In genomic region chr2:238700506-238701050, GRCh38 we compare ENCODE assay signal across 16 cellular contexts.
"Had no signal": no experiment of that assay in that cellular context is flagged by ENCODE, and none has a peak within 500 bp of the region (broad histone marks: within the 10 kb centered on the region; RNA-seq: fewer than 3 reads in every experiment).

No MANE protein-coding gene starts in this region.

- ATAC-seq: activated CD8-positive, alpha-beta T cell treated with anti-CD3 and anti-CD28 coated beads for 36 hours; foreskin keratinocyte; naive thymus-derived CD8-positive, alpha-beta T cell; SK-N-SH treated with all-trans-retinoic acid at 6 μM for 48 hours had no signal

- H3K9me3 ChIP-seq: neutrophil, testis, uterus had no signal

- H3K36me3 Mint-ChIP-seq: activated naive CD8-positive, alpha-beta T cell treated with anti-CD3 and anti-CD28 coated beads for 36 hours; memory B cell; naive thymus-derived CD8-positive, alpha-beta T cell had no signal

- H3K36me3 ChIP-seq: brain microvascular endothelial cell, neutrophil, uterus, WERI-Rb-1 had no signal

- H3K4me1 ChIP-seq: foreskin keratinocyte, testis, uterus had no signal

- DNase-seq: activated CD8-positive, alpha-beta T cell treated with anti-CD3 and anti-CD28 coated beads for 36 hours; activated naive CD8-positive, alpha-beta T cell treated with anti-CD3 and anti-CD28 coated beads for 36 hours; brain microvascular endothelial cell; effector CD8-positive, alpha-beta T cell; foreskin keratinocyte; glutamatergic neuron; naive thymus-derived CD8-positive, alpha-beta T cell; small intestine; testis; WERI-Rb-1 had no signal

- H3K27ac ChIP-seq: brain microvascular endothelial cell, foreskin keratinocyte, neutrophil, testis, WERI-Rb-1 had no signal

- H3K4me3 ChIP-seq: testis, uterus had no signal

- H3K4me3 Mint-ChIP-seq: activated CD8-positive, alpha-beta T cell treated with anti-CD3 and anti-CD28 coated beads for 36 hours; activated naive CD8-positive, alpha-beta T cell treated with anti-CD3 and anti-CD28 coated beads for 36 hours; memory B cell; naive thymus-derived CD8-positive, alpha-beta T cell; stimulated activated naive CD8-positive, alpha-beta T cell treated with anti-CD3 and anti-CD28 coated beads, Interleukin-15, Interleukin-2, amounts not matched to agents 100 ng/mL and 50 ng/mL, for 24 hours had no signal

- FAIRE-seq: endothelial cell of umbilical vein, small intestine had no signal

- H3K27ac Mint-ChIP-seq: activated CD8-positive, alpha-beta T cell treated with anti-CD3 and anti-CD28 coated beads for 36 hours; memory B cell; naive thymus-derived CD8-positive, alpha-beta T cell; stimulated activated naive CD8-positive, alpha-beta T cell treated with anti-CD3 and anti-CD28 coated beads, Interleukin-15, Interleukin-2, amounts not matched to agents 100 ng/mL and 50 ng/mL, for 24 hours had no signal

- H3K27me3 Mint-ChIP-seq: activated CD8-positive, alpha-beta T cell treated with anti-CD3 and anti-CD28 coated beads for 36 hours; activated naive CD8-positive, alpha-beta T cell treated with anti-CD3 and anti-CD28 coated beads for 36 hours; memory B cell; stimulated activated naive CD8-positive, alpha-beta T cell treated with anti-CD3 and anti-CD28 coated beads, Interleukin-15, Interleukin-2, amounts not matched to agents 100 ng/mL and 50 ng/mL, for 24 hours had no signal

- H3K9me3 Mint-ChIP-seq: activated CD8-positive, alpha-beta T cell treated with anti-CD3 and anti-CD28 coated beads for 36 hours; activated naive CD8-positive, alpha-beta T cell treated with anti-CD3 and anti-CD28 coated beads for 36 hours; memory B cell; naive thymus-derived CD8-positive, alpha-beta T cell; stimulated activated naive CD8-positive, alpha-beta T cell treated with anti-CD3 and anti-CD28 coated beads, Interleukin-15, Interleukin-2, amounts not matched to agents 100 ng/mL and 50 ng/mL, for 24 hours had no signal

- H3K27me3 ChIP-seq: brain microvascular endothelial cell, foreskin keratinocyte, neutrophil, testis, uterus had no signal

- H3K4me1 Mint-ChIP-seq: activated naive CD8-positive, alpha-beta T cell treated with anti-CD3 and anti-CD28 coated beads for 36 hours; memory B cell had no signal
